In genomic region chr6:161135695-161136591, GRCh38 we compare ENCODE assay signal across 14 cellular contexts.
DNase-seq lines count a peak whose midpoint lies in the region; ATAC-seq, FAIRE-seq and TF ChIP-seq lines count a peak whose summit lies in the region.
"Had no signal": no experiment of that assay in that cellular context is flagged by ENCODE, and none has a peak within 500 bp of the region (broad histone marks: within the 10 kb centered on the region; RNA-seq: fewer than 3 reads in every experiment).

No MANE protein-coding gene starts in this region.

- H3K36me3 Mint-ChIP-seq in GM23338 (ENCODE audit: low read depth) = peaks cover 46% of the 10 kb centered on the region

- H3K9ac ChIP-seq in OCI-LY1 (ENCODE audit: low read length) = no peak overlapping the region
- no peak overlapping the region for H3K9ac ChIP-seq in kidney (ENCODE audit: low read length in 2 of 2)

- no peaks in the 10 kb centered on the region for H3K9me3 ChIP-seq in OCI-LY1 (ENCODE audit: low read length)
- H3K9me3 ChIP-seq in kidney (ENCODE audit: control insufficient read depth in 1 of 2, low read length in 2 of 2) = no peaks in the 10 kb centered on the region
- H3K9me3 ChIP-seq in ascending aorta = no peaks in the 10 kb centered on the region
- H3K9me3 ChIP-seq: Peyer's patch had no signal

- DNase-seq in DMS79 (lab: John Stamatoyannopoulos, UW) (peak; percentile 45), GM23338 (ENCODE audit: low spot score) (no peak), kidney (peak; percentile 58), NCI-H748 (lab: John Stamatoyannopoulos, UW; ENCODE audit: unreplicated experiment) (no peak), OCI-M2 (lab: John Stamatoyannopoulos, UW; ENCODE audit: unreplicated experiment) (no peak), ascending aorta (ENCODE audit: low spot score in 2 of 2) (no peak)
- DNase-seq: brain microvascular endothelial cell; COR-L47; NCI-H1436 treated with DMSO at 0.1 percent for 48 hours; Peyer's patch; stimulated activated CD4-positive, alpha-beta T cell treated with anti-CD3 and anti-CD28 coated beads, Interleukin-2, amount 100 ng/mL, for 48 hours had no signal

- no peaks in the 10 kb centered on the region for H3K9me2 ChIP-seq in GM23338 (ENCODE audit: insufficient read depth)
- H3K9me2 ChIP-seq in OCI-LY1 (ENCODE audit: low read depth, low read length) = no peaks in the 10 kb centered on the region

- ATAC-seq in GM23338 (no peak), HG03520 (IDR thresholded peaks at IDR 0.05; ENCODE audit: unreplicated experiment) (no peak)

- H3F3A ChIP-seq in GM23338 (replicated peaks; ENCODE audit: low read depth) (no peaks in the 10 kb centered on the region), OCI-LY1 (ENCODE audit: insufficient read depth, low read length) (no peaks in the 10 kb centered on the region)

- no peak overlapping the region for H3K4me3 Mint-ChIP-seq in GM23338

- TF ChIP-seq CTCF in GM23338 (conservative IDR thresholded peaks at IDR 0.05; ENCODE audit: low read depth in 2 of 2) (no peak), OCI-LY1 (IDR thresholded peaks at IDR 0.05; ENCODE audit: low read length) (no peak), kidney (IDR thresholded peaks at IDR 0.05; ENCODE audit: borderline replicate concordance, extremely low read depth, insufficient read depth) (no peak), ascending aorta (IDR thresholded peaks at IDR 0.05) (no peak)

- peaks cover 10% of the 10 kb centered on the region; the same call in 2 of the 3 replicates for H3K4me1 Mint-ChIP-seq in GM23338

- H3K79me2 ChIP-seq in GM23338 (replicated peaks; ENCODE audit: insufficient read depth) = no peaks in the 10 kb centered on the region
- no peaks in the 10 kb centered on the region for H3K79me2 ChIP-seq in OCI-LY1 (ENCODE audit: insufficient read depth, low read length)

- H4K20me1 ChIP-seq in GM23338 (replicated peaks; ENCODE audit: insufficient read depth) = peaks cover 4% of the 10 kb centered on the region; the same call in 1 of the 2 replicates
- no peaks in the 10 kb centered on the region for H4K20me1 ChIP-seq in OCI-LY1 (ENCODE audit: insufficient read depth, low read length)

- no peaks in the 10 kb centered on the region for H3K27me3 ChIP-seq in GM23338 (ENCODE audit: insufficient read depth)
- no peaks in the 10 kb centered on the region for H3K27me3 ChIP-seq in OCI-LY1 (ENCODE audit: insufficient read depth, low read length)
- no peaks in the 10 kb centered on the region for H3K27me3 ChIP-seq in ascending aorta
- H3K27me3 ChIP-seq: brain microvascular endothelial cell, Peyer's patch had no signal

- no peak for FAIRE-seq in kidney (lab: Jason Lieb, UNC)
- FAIRE-seq: TTC549 had no signal

- H3K9me3 Mint-ChIP-seq in GM23338 = no peaks in the 10 kb centered on the region

- H3K36me3 ChIP-seq in GM23338 (ENCODE audit: insufficient read depth) (0 out of 2 replicates have a peak, but pooled peaks cover 3% of the 10 kb centered on the region), OCI-LY1 (ENCODE audit: insufficient read depth, low read length) (no peaks in the 10 kb centered on the region), kidney (ENCODE audit: control insufficient read depth in 1 of 2, insufficient read depth in 2 of 2, low read length in 2 of 2) (peaks cover 6 to 18% of the 10 kb centered on the region in 2 donors), ascending aorta (peaks cover 6 to 28% of the 10 kb centered on the region in 2 donors)

- intact Hi-C loops in kidney (cut with DNase I) (no loop called here), ascending aorta (cut with DNase I) (no loop called here)

- H2AFZ ChIP-seq in GM23338 (no peak overlapping the region), OCI-LY1 (ENCODE audit: low read length) (no peak overlapping the region)

- H3K27ac ChIP-seq in GM23338 (ENCODE audit: low read depth) (peak overlapping the region; percentile 59; the same call in 1 of the 2 replicates), OCI-LY1 (ENCODE audit: low read depth, low read length, poor library complexity, severe bottlenecking) (no peak overlapping the region), kidney (ENCODE audit: low read depth in 2 of 2, low read length in 2 of 2) (no peak overlapping the region), ascending aorta (no peak overlapping the region)
- H3K27ac ChIP-seq: brain microvascular endothelial cell, Peyer's patch had no signal

- peaks cover 13% of the 10 kb centered on the region for H3K27me3 Mint-ChIP-seq in GM23338 (ENCODE audit: insufficient read depth, low read depth, poor library complexity)

- H3K27ac Mint-ChIP-seq in GM23338 = peak overlapping the region; percentile 13; the same call in 1 of the 2 replicates

- H3K4me3 ChIP-seq in GM23338 (no peak overlapping the region), OCI-LY1 (ENCODE audit: low read depth, low read length, poor library complexity, severe bottlenecking) (peak overlapping the region; percentile 3), kidney (ENCODE audit: low read length in 2 of 2) (no peak overlapping the region), ascending aorta (no peak overlapping the region)
- H3K4me3 ChIP-seq: Peyer's patch had no signal

- H3K4me1 ChIP-seq in GM23338 (ENCODE audit: insufficient read depth) = no peaks in the 10 kb centered on the region
- peaks cover 44% of the 10 kb centered on the region for H3K4me1 ChIP-seq in OCI-LY1 (ENCODE audit: insufficient read depth, low read length, severe bottlenecking)
- H3K4me1 ChIP-seq in kidney (ENCODE audit: control insufficient read depth in 1 of 2, insufficient read depth in 1 of 2, low read depth in 1 of 2, low read length in 2 of 2) = peaks cover 2 to 5% of the 10 kb centered on the region in 2 donors
- H3K4me1 ChIP-seq in ascending aorta = no peaks in the 10 kb centered on the region
- H3K4me1 ChIP-seq: Peyer's patch had no signal

- H3K4me2 ChIP-seq in GM23338 (no peak overlapping the region), OCI-LY1 (ENCODE audit: low read length) (peak overlapping the region; percentile 46)

TF ChIP-seq in GM23338, 12 proteins besides CTCF, POLR2A, EP300 and RAD21:
- TF ChIP-seq, protein P1, sequence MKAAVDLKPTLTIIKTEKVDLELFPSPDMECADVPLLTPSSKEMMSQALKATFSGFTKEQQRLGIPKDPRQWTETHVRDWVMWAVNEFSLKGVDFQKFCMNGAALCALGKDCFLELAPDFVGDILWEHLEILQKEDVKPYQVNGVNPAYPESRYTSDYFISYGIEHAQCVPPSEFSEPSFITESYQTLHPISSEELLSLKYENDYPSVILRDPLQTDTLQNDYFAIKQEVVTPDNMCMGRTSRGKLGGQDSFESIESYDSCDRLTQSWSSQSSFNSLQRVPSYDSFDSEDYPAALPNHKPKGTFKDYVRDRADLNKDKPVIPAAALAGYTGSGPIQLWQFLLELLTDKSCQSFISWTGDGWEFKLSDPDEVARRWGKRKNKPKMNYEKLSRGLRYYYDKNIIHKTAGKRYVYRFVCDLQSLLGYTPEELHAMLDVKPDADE (IDR thresholded peaks at IDR 0.05) = no peak
- TF ChIP-seq ZNF114 (CRISPR knock-in tag; IDR thresholded peaks at IDR 0.05) = no peak
- no peak for TF ChIP-seq ZNF331 (CRISPR knock-in tag; IDR thresholded peaks at IDR 0.05; ENCODE audit: low read depth)
- TF ChIP-seq CREB1 (CRISPR knock-in tag; IDR thresholded peaks at IDR 0.05; ENCODE audit: low read depth) = no peak
- no peak for TF ChIP-seq NANOG (IDR thresholded peaks at IDR 0.05; ENCODE audit: borderline replicate concordance)
- no peak for TF ChIP-seq STAT1 (IDR thresholded peaks at IDR 0.05; ENCODE audit: unreplicated experiment)

Comparison
In these comparisons a context has a peak if more than half of its experiments do, and no peak if none do; other contexts are left out.
1. DNase-seq: peak in DMS79 (single experiment) and kidney (single experiment); none in GM23338 (single experiment), NCI-H748 (single experiment), OCI-M2 (single experiment) and ascending aorta (0 of 2).